ENCODE assay signal across 23 cellular contexts in the genomic region with DNA sequence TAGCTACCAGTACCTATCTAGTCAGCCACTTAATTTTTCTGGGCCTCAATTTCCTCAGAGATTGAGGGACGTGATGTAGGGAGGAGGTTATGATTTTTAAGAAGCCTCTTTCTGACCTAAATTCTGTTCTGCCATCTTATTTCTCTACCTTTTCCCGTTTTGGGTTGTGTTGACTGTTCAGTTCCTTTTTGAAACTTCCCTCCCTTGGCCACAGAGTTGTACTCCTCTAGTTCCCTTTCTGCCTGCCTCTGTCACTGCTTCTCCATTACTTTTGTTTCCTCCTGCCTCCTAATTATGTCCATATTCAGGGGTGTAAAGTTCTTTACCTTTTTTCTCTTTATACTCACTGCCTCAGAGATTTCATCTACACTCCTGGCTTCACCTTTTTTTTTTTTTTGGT. TPM values are rescaled to one million over a fixed set of nuclear protein-coding genes. Genes with fewer than 3 reads are reported as not detected.
A peak's percentile ranks its signal among the peaks of the same experiment; 100 is the strongest.
DNase-seq lines count a peak whose midpoint lies in the region; ATAC-seq and TF ChIP-seq lines count a peak whose summit lies in the region.
"Had no signal": no experiment of that assay in that cellular context is flagged by ENCODE, and none has a peak within 500 bp of the region (broad histone marks: within the 10 kb centered on the region; RNA-seq: fewer than 3 reads in every experiment).

No MANE protein-coding gene starts in this region.

- DNase-seq in SIG-M5 treated with dmso at 0.1 percent for 504 hours (lab: John Stamatoyannopoulos, UW; ENCODE audit: unreplicated experiment) (peak; percentile 62), SIG-M5 (lab: John Stamatoyannopoulos, UW) (no peak), HL-60 (ENCODE audit: low read depth in 1 of 2, low spot score in 1 of 2) (peak in 1 of 2 experiments; percentile 33), SKM-1 treated with dmso at 0.1 percent for 144 hours (lab: John Stamatoyannopoulos, UW; ENCODE audit: unreplicated experiment) (peak; percentile 53), pons (ENCODE audit: low spot score) (peak; percentile 14), GM10266 (ENCODE audit: extremely low spot score) (no peak), left ventricle myocardium superior (no peak)
- no peak for DNase-seq in stimulated activated naive CD8-positive, alpha-beta T cell treated with anti-CD3 and anti-CD28 coated beads, Interleukin-15, Interleukin-2, amounts not matched to agents 100 U/mL and 50 U/mL, for 24 hours
- DNase-seq: 8988T; activated CD4-positive, alpha-beta T cell treated with anti-CD3 and anti-CD28 coated beads, Interleukin-2, amount 50 U/mL, for 4 hours; activated CD8-positive, alpha-beta memory T cell treated with anti-CD3 and anti-CD28 coated beads, Interleukin-2, amount 50 U/mL, for 48 hours; activated naive CD8-positive, alpha-beta T cell treated with anti-CD3 and anti-CD28 coated beads, Interleukin-2, amount 10 ng/mL, durations not matched to agents 7 days and 5 days; BE2C; effector CD4-positive, alpha-beta T cell; erythroblast; foreskin fibroblast; NCI-H2171; NCI-H526; T-helper 1 cell; upper lobe of left lung had no signal

- no peak for ATAC-seq in left ventricle myocardium superior
- ATAC-seq in stimulated activated naive CD8-positive, alpha-beta T cell treated with anti-CD3 and anti-CD28 coated beads, Interleukin-15, Interleukin-2, amounts not matched to agents 100 U/mL and 50 U/mL, for 24 hours, result no peak
- ATAC-seq: sciatic nerve had no signal

- H3K27ac ChIP-seq in HL-60 (replicated peaks), result peak overlapping the region; percentile 28; the same call in 1 of the 2 replicates
- H3K27ac ChIP-seq: parathyroid adenoma, upper lobe of left lung, VCaP had no signal

- TF ChIP-seq CTCF in HL-60 (IDR thresholded peaks at IDR 0.05; ENCODE audit: insufficient read depth, low read length), result no peak
- TF ChIP-seq CTCF in GM10266 (IDR thresholded peaks at IDR 0.05; ENCODE audit: control insufficient read depth, insufficient read depth, low read depth, missing control alignments), result no peak

- H3K4me3 ChIP-seq in HL-60 (replicated peaks; ENCODE audit: insufficient read depth, low read length), result no peak overlapping the region
- H3K4me3 ChIP-seq: upper lobe of left lung had no signal

- intact Hi-C loops in left ventricle myocardium superior (cut with micrococcal nuclease), result no loop called here

- no peaks in the 10 kb centered on the region for H3K27me3 ChIP-seq in HL-60 (ENCODE audit: insufficient read depth, poor library complexity, severe bottlenecking)
- H3K27me3 ChIP-seq: BE2C, upper lobe of left lung had no signal

RNA-seq across cellular contexts. Expression of a gene that starts 25.4 kb away (rescaled TPM):
- total RNA-seq in left ventricle myocardium superior, result 2.3 TPM

Comparison
In these comparisons a context has a peak if more than half of its experiments do, and no peak if none do; other contexts are left out.
1. DNase-seq: peak in SIG-M5 treated with dmso at 0.1 percent for 504 hours (single experiment), SKM-1 treated with dmso at 0.1 percent for 144 hours (single experiment) and pons (single experiment); none in SIG-M5 (single experiment), GM10266 (single experiment), left ventricle myocardium superior (single experiment) and stimulated activated naive CD8-positive, alpha-beta T cell treated with anti-CD3 and anti-CD28 coated beads, Interleukin-15, Interleukin-2, amounts not matched to agents 100 U/mL and 50 U/mL, for 24 hours (single experiment).